Comparison of ENCODE assay signal across 2 cellular contexts in the genomic region with DNA sequence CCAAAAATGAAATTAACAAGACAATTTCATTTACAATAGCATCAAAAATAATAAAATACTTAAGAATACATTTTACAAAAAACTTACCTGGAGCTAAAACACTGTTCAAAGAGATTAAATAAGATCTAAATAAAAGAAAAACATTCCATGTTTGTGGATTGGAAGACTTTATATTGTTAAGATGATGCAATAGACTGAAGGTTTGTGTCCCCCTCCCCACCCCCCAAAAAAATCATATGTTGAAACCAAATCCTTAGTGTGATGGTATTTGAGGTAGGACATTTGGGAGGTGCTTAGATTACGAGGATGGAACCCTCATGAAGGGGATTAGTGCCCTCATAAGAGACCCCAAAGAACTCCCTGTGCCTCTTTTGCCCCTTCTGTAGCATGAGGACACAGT.
TF ChIP-seq lines count a peak whose summit lies in the region.

No MANE protein-coding gene starts in this region.

TF ChIP-seq in HepG2, 621 proteins besides CTCF, POLR2A, EP300 and RAD21:
- TF ChIP-seq NBN (conservative IDR thresholded peaks at IDR 0.05), result no peak
- TF ChIP-seq, protein P1, sequence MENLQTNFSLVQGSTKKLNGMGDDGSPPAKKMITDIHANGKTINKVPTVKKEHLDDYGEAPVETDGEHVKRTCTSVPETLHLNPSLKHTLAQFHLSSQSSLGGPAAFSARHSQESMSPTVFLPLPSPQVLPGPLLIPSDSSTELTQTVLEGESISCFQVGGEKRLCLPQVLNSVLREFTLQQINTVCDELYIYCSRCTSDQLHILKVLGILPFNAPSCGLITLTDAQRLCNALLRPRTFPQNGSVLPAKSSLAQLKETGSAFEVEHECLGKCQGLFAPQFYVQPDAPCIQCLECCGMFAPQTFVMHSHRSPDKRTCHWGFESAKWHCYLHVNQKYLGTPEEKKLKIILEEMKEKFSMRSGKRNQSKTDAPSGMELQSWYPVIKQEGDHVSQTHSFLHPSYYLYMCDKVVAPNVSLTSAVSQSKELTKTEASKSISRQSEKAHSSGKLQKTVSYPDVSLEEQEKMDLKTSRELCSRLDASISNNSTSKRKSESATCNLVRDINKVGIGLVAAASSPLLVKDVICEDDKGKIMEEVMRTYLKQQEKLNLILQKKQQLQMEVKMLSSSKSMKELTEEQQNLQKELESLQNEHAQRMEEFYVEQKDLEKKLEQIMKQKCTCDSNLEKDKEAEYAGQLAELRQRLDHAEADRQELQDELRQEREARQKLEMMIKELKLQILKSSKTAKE (CRISPR knock-in tag; IDR thresholded peaks at IDR 0.05; ENCODE audit: borderline replicate concordance), result no peak
- no peak for TF ChIP-seq PPARG (CRISPR knock-in tag; conservative IDR thresholded peaks at IDR 0.05)
- TF ChIP-seq, protein P2, sequence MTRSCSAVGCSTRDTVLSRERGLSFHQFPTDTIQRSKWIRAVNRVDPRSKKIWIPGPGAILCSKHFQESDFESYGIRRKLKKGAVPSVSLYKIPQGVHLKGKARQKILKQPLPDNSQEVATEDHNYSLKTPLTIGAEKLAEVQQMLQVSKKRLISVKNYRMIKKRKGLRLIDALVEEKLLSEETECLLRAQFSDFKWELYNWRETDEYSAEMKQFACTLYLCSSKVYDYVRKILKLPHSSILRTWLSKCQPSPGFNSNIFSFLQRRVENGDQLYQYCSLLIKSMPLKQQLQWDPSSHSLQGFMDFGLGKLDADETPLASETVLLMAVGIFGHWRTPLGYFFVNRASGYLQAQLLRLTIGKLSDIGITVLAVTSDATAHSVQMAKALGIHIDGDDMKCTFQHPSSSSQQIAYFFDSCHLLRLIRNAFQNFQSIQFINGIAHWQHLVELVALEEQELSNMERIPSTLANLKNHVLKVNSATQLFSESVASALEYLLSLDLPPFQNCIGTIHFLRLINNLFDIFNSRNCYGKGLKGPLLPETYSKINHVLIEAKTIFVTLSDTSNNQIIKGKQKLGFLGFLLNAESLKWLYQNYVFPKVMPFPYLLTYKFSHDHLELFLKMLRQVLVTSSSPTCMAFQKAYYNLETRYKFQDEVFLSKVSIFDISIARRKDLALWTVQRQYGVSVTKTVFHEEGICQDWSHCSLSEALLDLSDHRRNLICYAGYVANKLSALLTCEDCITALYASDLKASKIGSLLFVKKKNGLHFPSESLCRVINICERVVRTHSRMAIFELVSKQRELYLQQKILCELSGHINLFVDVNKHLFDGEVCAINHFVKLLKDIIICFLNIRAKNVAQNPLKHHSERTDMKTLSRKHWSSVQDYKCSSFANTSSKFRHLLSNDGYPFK (CRISPR knock-in tag; IDR thresholded peaks at IDR 0.05; ENCODE audit: borderline replicate concordance), result no peak
- no peak for TF ChIP-seq ZNF383 (CRISPR knock-in tag; IDR thresholded peaks at IDR 0.05; ENCODE audit: borderline replicate concordance)
- TF ChIP-seq ZNF768 (CRISPR knock-in tag; IDR thresholded peaks at IDR 0.05), result no peak
- peak; percentile 40; the same call in 1 of the 2 replicates for TF ChIP-seq ATF7 (IDR thresholded peaks at IDR 0.05)
- TF ChIP-seq ATF7 (CRISPR knock-in tag; IDR thresholded peaks at IDR 0.05), result no peak
- no peak for TF ChIP-seq ZNF878 (CRISPR knock-in tag; IDR thresholded peaks at IDR 0.05)
- TF ChIP-seq ZNF30 (CRISPR knock-in tag; IDR thresholded peaks at IDR 0.05), result no peak
- TF ChIP-seq ZNF678 (CRISPR knock-in tag; IDR thresholded peaks at IDR 0.05), result no peak
- peak; percentile 23; the same call in 1 of the 2 replicates for TF ChIP-seq CEBPB (IDR thresholded peaks at IDR 0.05; ENCODE audit: borderline replicate concordance, low read depth, low read length)
- TF ChIP-seq, protein P3, sequence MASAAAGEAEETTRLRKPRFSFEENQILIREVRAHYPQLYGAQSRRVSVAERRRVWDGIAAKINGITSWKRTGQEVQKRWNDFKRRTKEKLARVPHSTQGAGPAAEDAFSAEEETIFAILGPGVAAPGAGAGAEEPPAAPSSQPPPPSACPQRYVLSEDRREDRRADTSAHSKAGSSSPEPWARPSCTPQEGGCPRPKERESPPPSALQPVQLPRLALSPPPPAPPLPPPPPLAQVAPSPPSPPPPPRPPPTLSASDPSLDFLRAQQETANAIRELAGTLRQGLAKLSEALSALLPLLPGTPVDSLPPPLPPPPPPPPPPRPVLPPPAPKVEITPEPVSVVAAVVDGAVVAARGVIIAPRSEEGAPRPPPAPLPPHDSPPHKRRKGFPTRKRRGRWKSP (CRISPR knock-in tag; IDR thresholded peaks at IDR 0.05), result no peak
- TF ChIP-seq ZFP62 (CRISPR knock-in tag; IDR thresholded peaks at IDR 0.05), result no peak
- TF ChIP-seq, protein P4, sequence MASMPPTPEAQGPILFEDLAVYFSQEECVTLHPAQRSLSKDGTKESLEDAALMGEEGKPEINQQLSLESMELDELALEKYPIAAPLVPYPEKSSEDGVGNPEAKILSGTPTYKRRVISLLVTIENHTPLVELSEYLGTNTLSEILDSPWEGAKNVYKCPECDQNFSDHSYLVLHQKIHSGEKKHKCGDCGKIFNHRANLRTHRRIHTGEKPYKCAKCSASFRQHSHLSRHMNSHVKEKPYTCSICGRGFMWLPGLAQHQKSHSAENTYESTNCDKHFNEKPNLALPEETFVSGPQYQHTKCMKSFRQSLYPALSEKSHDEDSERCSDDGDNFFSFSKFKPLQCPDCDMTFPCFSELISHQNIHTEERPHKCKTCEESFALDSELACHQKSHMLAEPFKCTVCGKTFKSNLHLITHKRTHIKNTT (CRISPR knock-in tag; IDR thresholded peaks at IDR 0.05), result no peak
- no peak for TF ChIP-seq NPAS2 (CRISPR knock-in tag; IDR thresholded peaks at IDR 0.05; ENCODE audit: borderline replicate concordance)
- no peak for TF ChIP-seq TCF12 (IDR thresholded peaks at IDR 0.05)
- no peak for TF ChIP-seq TCF12 (CRISPR knock-in tag; IDR thresholded peaks at IDR 0.05)
- no peak for TF ChIP-seq HOXA3 (CRISPR knock-in tag; IDR thresholded peaks at IDR 0.05)
- TF ChIP-seq ZNF672 (CRISPR knock-in tag; IDR thresholded peaks at IDR 0.05), result no peak

TF ChIP-seq in K562, 482 proteins besides CTCF, POLR2A, EP300 and RAD21:
- no peak for TF ChIP-seq NEUROD1 (IDR thresholded peaks at IDR 0.05; ENCODE audit: borderline replicate concordance, low read depth, low read length, partially characterized antibody)
- 0 out of 2 replicates have a peak, but pooled peaks have one; percentile 31 for TF ChIP-seq CEBPG (CRISPR knock-in tag; IDR thresholded peaks at IDR 0.05)
- TF ChIP-seq CEBPG (tag; conservative IDR thresholded peaks at IDR 0.05 in 1 of 2, IDR thresholded peaks at IDR 0.05 in 1 of 2), result peak; percentile 86 to 87
- TF ChIP-seq EP400 (IDR thresholded peaks at IDR 0.05), result 0 out of 2 replicates have a peak, but pooled peaks have one; percentile 16
- TF ChIP-seq HDAC3 (IDR thresholded peaks at IDR 0.05; ENCODE audit: borderline replicate concordance, partially characterized antibody), result peak; percentile 13
- no peak for TF ChIP-seq TRIM28 (IDR thresholded peaks at IDR 0.05)
- TF ChIP-seq RBM39 (optimal IDR thresholded peaks at IDR 0.05; ENCODE audit: low read depth, low read length), result no peak
- no peak for TF ChIP-seq ZNF146 (CRISPR knock-in tag; IDR thresholded peaks at IDR 0.05; ENCODE audit: unreplicated experiment)
- TF ChIP-seq, protein P5, sequence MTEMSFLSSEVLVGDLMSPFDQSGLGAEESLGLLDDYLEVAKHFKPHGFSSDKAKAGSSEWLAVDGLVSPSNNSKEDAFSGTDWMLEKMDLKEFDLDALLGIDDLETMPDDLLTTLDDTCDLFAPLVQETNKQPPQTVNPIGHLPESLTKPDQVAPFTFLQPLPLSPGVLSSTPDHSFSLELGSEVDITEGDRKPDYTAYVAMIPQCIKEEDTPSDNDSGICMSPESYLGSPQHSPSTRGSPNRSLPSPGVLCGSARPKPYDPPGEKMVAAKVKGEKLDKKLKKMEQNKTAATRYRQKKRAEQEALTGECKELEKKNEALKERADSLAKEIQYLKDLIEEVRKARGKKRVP (CRISPR knock-in tag; IDR thresholded peaks at IDR 0.05), result peak; percentile 53; the same call in 1 of the 2 replicates
- TF ChIP-seq, protein P6, sequence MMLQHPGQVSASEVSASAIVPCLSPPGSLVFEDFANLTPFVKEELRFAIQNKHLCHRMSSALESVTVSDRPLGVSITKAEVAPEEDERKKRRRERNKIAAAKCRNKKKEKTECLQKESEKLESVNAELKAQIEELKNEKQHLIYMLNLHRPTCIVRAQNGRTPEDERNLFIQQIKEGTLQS (IDR thresholded peaks at IDR 0.05), result peak; percentile 82
- TF ChIP-seq, protein P6 (CRISPR knock-in tag; conservative IDR thresholded peaks at IDR 0.05), result no peak
- peak; percentile 45; the same call in 1 of the 2 replicates for TF ChIP-seq ZSCAN32 (CRISPR knock-in tag; IDR thresholded peaks at IDR 0.05)
- no peak for TF ChIP-seq ZNF311 (CRISPR knock-in tag; IDR thresholded peaks at IDR 0.05)
- no peak for TF ChIP-seq PHF20 (IDR thresholded peaks at IDR 0.05; ENCODE audit: partially characterized antibody)
- peak; percentile 84 to 90; a peak in 3 of 4 replicates for TF ChIP-seq TRIM24 (IDR thresholded peaks at IDR 0.05)
- peak; percentile 67 for TF ChIP-seq CEBPB (tag; IDR thresholded peaks at IDR 0.05)
- TF ChIP-seq L3MBTL2 (IDR thresholded peaks at IDR 0.05), result 0 out of 2 replicates have a peak, but pooled peaks have one; percentile 17
